Comparison of ENCODE assay signal across 11 cellular contexts in the genomic region with DNA sequence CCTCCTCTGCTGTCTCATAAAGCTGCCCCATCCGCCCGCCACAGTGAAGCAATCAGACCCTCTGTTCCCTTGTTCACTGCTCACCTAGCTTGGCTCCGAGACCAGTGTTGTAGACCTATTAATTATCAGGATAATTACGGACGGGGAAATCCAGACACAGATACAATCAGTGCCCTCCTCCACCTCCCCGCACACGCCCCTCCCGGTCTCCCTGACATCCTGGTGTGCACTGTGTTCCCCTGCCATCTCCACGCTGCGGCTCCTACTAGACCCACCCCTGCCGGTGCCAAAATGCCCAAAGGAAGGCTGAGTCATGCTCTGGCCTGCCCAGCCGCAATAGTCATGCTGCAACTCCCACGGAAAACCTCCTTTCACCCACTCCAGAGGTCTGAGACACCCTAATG.
DNase-seq lines count a peak whose midpoint lies in the region; ATAC-seq and TF ChIP-seq lines count a peak whose summit lies in the region.
"Had no signal": no experiment of that assay in that cellular context is flagged by ENCODE, and none has a peak within 500 bp of the region (broad histone marks: within the 10 kb centered on the region; RNA-seq: fewer than 3 reads in every experiment).

No MANE protein-coding gene starts in this region.

- no peaks in the 10 kb centered on the region for H3K9me3 ChIP-seq in Caco-2

- ATAC-seq in HG03342 (IDR thresholded peaks at IDR 0.05; ENCODE audit: unreplicated experiment): no peak

- no peak overlapping the region for H3K4me3 ChIP-seq in Caco-2 (ENCODE audit: low read depth, low read length)
- H3K4me3 ChIP-seq in astrocyte of the spinal cord (ENCODE audit: low read depth, low read length): no peak overlapping the region

- no peaks in the 10 kb centered on the region for H3K4me1 Mint-ChIP-seq in Caco-2 (ENCODE audit: low read depth, unreplicated experiment)
- H3K4me1 Mint-ChIP-seq in activated CD4-positive, alpha-beta T cell treated with anti-CD3 and anti-CD28 coated beads, Interleukin-2, amount 10 ng/mL, durations not matched to agents 7 days and 5 days: no peaks in the 10 kb centered on the region
- H3K4me1 Mint-ChIP-seq: activated naive CD4-positive, alpha-beta T cell treated with anti-CD3 and anti-CD28 coated beads, Interleukin-2, amount 50 U/mL, for 24 hours had no signal

- H3K4me3 Mint-ChIP-seq in Caco-2 (ENCODE audit: unreplicated experiment): no peak overlapping the region
- no peak overlapping the region for H3K4me3 Mint-ChIP-seq in activated CD4-positive, alpha-beta T cell treated with anti-CD3 and anti-CD28 coated beads, Interleukin-2, amount 10 ng/mL, durations not matched to agents 7 days and 5 days
- H3K4me3 Mint-ChIP-seq: activated naive CD4-positive, alpha-beta T cell treated with anti-CD3 and anti-CD28 coated beads, Interleukin-2, amount 50 U/mL, for 24 hours had no signal

- in situ Hi-C loops in astrocyte of the spinal cord (cut with HindIII; ENCODE audit: low sequenced_read_pairs): no loop called here

- intact Hi-C loops in Caco-2 (cut with micrococcal nuclease; ENCODE audit: unreplicated experiment): no loop called here

- no TSS peak for BruUV-seq in Caco-2 (replicated peaks; lab: Mats Ljungman, UMichigan)

- CTCF ChIA-PET in Caco-2 (lab: Charles Lee): no interaction called here
- CTCF ChIA-PET in activated CD4-positive, alpha-beta T cell treated with anti-CD3 and anti-CD28 coated beads, Interleukin-2, amount 10 ng/mL, durations not matched to agents 7 days and 5 days (lab: Charles Lee): no interaction called here

- TF ChIP-seq CTCF in Caco-2 (IDR thresholded peaks at IDR 0.05; ENCODE audit: insufficient read depth in 1 of 2, low read depth in 1 of 2, low read length in 1 of 2, severe bottlenecking in 1 of 2, unreplicated experiment in 1 of 2): no peak
- TF ChIP-seq CTCF in astrocyte of the spinal cord (IDR thresholded peaks at IDR 0.05; ENCODE audit: low read depth, low read length): no peak

- H3K4me1 ChIP-seq in Caco-2: no peaks in the 10 kb centered on the region

- no peaks in the 10 kb centered on the region for H3K9me3 Mint-ChIP-seq in Caco-2 (ENCODE audit: unreplicated experiment)
- H3K9me3 Mint-ChIP-seq in activated CD4-positive, alpha-beta T cell treated with anti-CD3 and anti-CD28 coated beads, Interleukin-2, amount 10 ng/mL, durations not matched to agents 7 days and 5 days: no peaks in the 10 kb centered on the region
- H3K9me3 Mint-ChIP-seq: activated naive CD4-positive, alpha-beta T cell treated with anti-CD3 and anti-CD28 coated beads, Interleukin-2, amount 50 U/mL, for 24 hours had no signal

- peak overlapping the region; percentile 17 for H3K27ac Mint-ChIP-seq in Caco-2 (ENCODE audit: unreplicated experiment)
- no peak overlapping the region for H3K27ac Mint-ChIP-seq in activated CD4-positive, alpha-beta T cell treated with anti-CD3 and anti-CD28 coated beads, Interleukin-2, amount 10 ng/mL, durations not matched to agents 7 days and 5 days
- H3K27ac Mint-ChIP-seq: activated naive CD4-positive, alpha-beta T cell treated with anti-CD3 and anti-CD28 coated beads, Interleukin-2, amount 50 U/mL, for 24 hours had no signal

- POLR2A ChIA-PET in Caco-2 (lab: Charles Lee): no interaction called here
- POLR2A ChIA-PET in activated CD4-positive, alpha-beta T cell treated with anti-CD3 and anti-CD28 coated beads, Interleukin-2, amount 10 ng/mL, durations not matched to agents 7 days and 5 days (lab: Charles Lee): no interaction called here

- no peaks in the 10 kb centered on the region for H3K36me3 Mint-ChIP-seq in Caco-2 (ENCODE audit: insufficient read depth, unreplicated experiment)
- no peaks in the 10 kb centered on the region for H3K36me3 Mint-ChIP-seq in activated CD4-positive, alpha-beta T cell treated with anti-CD3 and anti-CD28 coated beads, Interleukin-2, amount 10 ng/mL, durations not matched to agents 7 days and 5 days (ENCODE audit: low read depth)
- H3K36me3 Mint-ChIP-seq: activated naive CD4-positive, alpha-beta T cell treated with anti-CD3 and anti-CD28 coated beads, Interleukin-2, amount 50 U/mL, for 24 hours had no signal

- H3K27me3 Mint-ChIP-seq in Caco-2 (ENCODE audit: insufficient read depth, unreplicated experiment): no peaks in the 10 kb centered on the region
- H3K27me3 Mint-ChIP-seq in activated CD4-positive, alpha-beta T cell treated with anti-CD3 and anti-CD28 coated beads, Interleukin-2, amount 10 ng/mL, durations not matched to agents 7 days and 5 days: peaks cover 56% of the 10 kb centered on the region

- no peaks in the 10 kb centered on the region for H3K27me3 ChIP-seq in Caco-2 (replicated peaks; ENCODE audit: control insufficient read depth, insufficient read depth, low read length)

- no peaks in the 10 kb centered on the region for H3K36me3 ChIP-seq in Caco-2 (ENCODE audit: control insufficient read depth, insufficient read depth, low read length)

- DNase-seq in Caco-2: no peak
- peak; percentile 95 for DNase-seq in NCI-H1105 (lab: John Stamatoyannopoulos, UW)
- DNase-seq in astrocyte of the spinal cord (ENCODE audit: low read depth, low spot score): peak; percentile 20
- peak; percentile 59 for DNase-seq in myocyte (ENCODE audit: low read depth)
- no peak for DNase-seq in stimulated activated CD4-positive, alpha-beta T cell treated with anti-CD3 and anti-CD28 coated beads, Interleukin-2, amount 100 ng/mL, for 48 hours
- DNase-seq in activated CD4-positive, alpha-beta T cell treated with anti-CD3 and anti-CD28 coated beads, Interleukin-2, amount 10 ng/mL, durations not matched to agents 7 days and 5 days: no peak
- DNase-seq in activated T-cell treated with anti-CD3 and anti-CD28 coated beads, Interleukin-2, amount 50 U/mL, for 1 hour: no peak
- DNase-seq: foreskin melanocyte, NCI-H1048 had no signal

Comparison
In these comparisons a context has a peak if more than half of its experiments do, and no peak if none do; other contexts are left out.
1. DNase-seq: peak in NCI-H1105 (single experiment), astrocyte of the spinal cord (single experiment) and myocyte (single experiment); none in Caco-2 (0 of 2), stimulated activated CD4-positive, alpha-beta T cell treated with anti-CD3 and anti-CD28 coated beads, Interleukin-2, amount 100 ng/mL, for 48 hours (0 of 2), activated CD4-positive, alpha-beta T cell treated with anti-CD3 and anti-CD28 coated beads, Interleukin-2, amount 10 ng/mL, durations not matched to agents 7 days and 5 days (single experiment) and activated T-cell treated with anti-CD3 and anti-CD28 coated beads, Interleukin-2, amount 50 U/mL, for 1 hour (single experiment).